Comparison of ENCODE assay signal across 23 cellular contexts in genomic region chr2:16223071-16223470, GRCh38.
"Had no signal": no experiment of that assay in that cellular context is flagged by ENCODE, and none has a peak within 500 bp of the region (broad histone marks: within the 10 kb centered on the region; RNA-seq: fewer than 3 reads in every experiment).

No MANE protein-coding gene starts in this region.

- H3K27ac ChIP-seq: body of pancreas, coronary artery, gastrocnemius medialis, right atrium auricular region, thyroid gland, uterus had no signal

- H3K27me3 ChIP-seq: body of pancreas, gastrocnemius medialis, right atrium auricular region, thyroid gland, uterus had no signal

- H3K4me3 Mint-ChIP-seq: activated B cell treated with CpG ODN at 0.5 μM for 24 hours; activated CD4-positive, alpha-beta memory T cell treated with anti-CD3 and anti-CD28 coated beads, Interleukin-2, amount 10 ng/mL, durations not matched to agents 7 days and 5 days; activated CD8-positive, alpha-beta memory T cell treated with anti-CD3 and anti-CD28 coated beads, Interleukin-2, amount 10 ng/mL, durations not matched to agents 7 days and 5 days; activated naive CD8-positive, alpha-beta T cell treated with anti-CD3 and anti-CD28 coated beads, Interleukin-2, amount 10 ng/mL, durations not matched to agents 7 days and 5 days; memory B cell; naive thymus-derived CD8-positive, alpha-beta T cell; T-helper 2 cell treated with Interferon-gamma antibody and Interleukin-4, amounts not matched to agents 5 μg/mL and 100 μg/mL, for 36 hours had no signal

- H3K4me1 Mint-ChIP-seq: activated B cell treated with CpG ODN at 0.5 μM for 24 hours; activated CD4-positive, alpha-beta memory T cell treated with anti-CD3 and anti-CD28 coated beads, Interleukin-2, amount 10 ng/mL, durations not matched to agents 7 days and 5 days; activated CD8-positive, alpha-beta memory T cell treated with anti-CD3 and anti-CD28 coated beads, Interleukin-2, amount 10 ng/mL, durations not matched to agents 7 days and 5 days; activated naive CD8-positive, alpha-beta T cell treated with anti-CD3 and anti-CD28 coated beads, Interleukin-2, amount 10 ng/mL, durations not matched to agents 7 days and 5 days; memory B cell; naive thymus-derived CD8-positive, alpha-beta T cell had no signal

- H3K9me3 Mint-ChIP-seq: activated B cell treated with CpG ODN at 0.5 μM for 24 hours; activated naive CD8-positive, alpha-beta T cell treated with anti-CD3 and anti-CD28 coated beads, Interleukin-2, amount 10 ng/mL, durations not matched to agents 7 days and 5 days; activated T-helper 2 cell treated with anti-CD3 and anti-CD28 coated beads, Interferon-gamma antibody, Interleukin-2, Interleukin-4, amounts not matched to agents 10 μg/mL and 5 μg/mL and 100 μg/mL, durations not matched to agents 14 hours and 24 hours and 36 hours; naive thymus-derived CD8-positive, alpha-beta T cell; T-helper 2 cell treated with Interferon-gamma antibody and Interleukin-4, amounts not matched to agents 5 μg/mL and 100 μg/mL, for 36 hours had no signal

- H3K27me3 Mint-ChIP-seq: activated CD4-positive, alpha-beta memory T cell treated with anti-CD3 and anti-CD28 coated beads, Interleukin-2, amount 10 ng/mL, durations not matched to agents 7 days and 5 days; activated CD8-positive, alpha-beta memory T cell treated with anti-CD3 and anti-CD28 coated beads, Interleukin-2, amount 10 ng/mL, durations not matched to agents 7 days and 5 days; activated naive CD8-positive, alpha-beta T cell treated with anti-CD3 and anti-CD28 coated beads, Interleukin-2, amount 10 ng/mL, durations not matched to agents 7 days and 5 days had no signal

- H3K36me3 Mint-ChIP-seq: activated CD8-positive, alpha-beta memory T cell treated with anti-CD3 and anti-CD28 coated beads, Interleukin-2, amount 10 ng/mL, durations not matched to agents 7 days and 5 days; activated naive CD8-positive, alpha-beta T cell treated with anti-CD3 and anti-CD28 coated beads, Interleukin-2, amount 10 ng/mL, durations not matched to agents 7 days and 5 days; memory B cell; naive thymus-derived CD8-positive, alpha-beta T cell had no signal

- H3K27ac Mint-ChIP-seq: activated B cell treated with CpG ODN at 0.5 μM for 24 hours; activated CD4-positive, alpha-beta memory T cell treated with anti-CD3 and anti-CD28 coated beads, Interleukin-2, amount 10 ng/mL, durations not matched to agents 7 days and 5 days; activated CD8-positive, alpha-beta memory T cell treated with anti-CD3 and anti-CD28 coated beads, Interleukin-2, amount 10 ng/mL, durations not matched to agents 7 days and 5 days; activated naive CD8-positive, alpha-beta T cell treated with anti-CD3 and anti-CD28 coated beads, Interleukin-2, amount 10 ng/mL, durations not matched to agents 7 days and 5 days; activated T-helper 2 cell treated with anti-CD3 and anti-CD28 coated beads, Interferon-gamma antibody, Interleukin-2, Interleukin-4, amounts not matched to agents 10 μg/mL and 5 μg/mL and 100 μg/mL, durations not matched to agents 14 hours and 24 hours and 36 hours; memory B cell; naive thymus-derived CD8-positive, alpha-beta T cell; T-helper 2 cell treated with Interferon-gamma antibody and Interleukin-4, amounts not matched to agents 5 μg/mL and 100 μg/mL, for 36 hours had no signal

- ATAC-seq: activated CD8-positive, alpha-beta memory T cell treated with anti-CD3 and anti-CD28 coated beads, Interleukin-2, amount 10 ng/mL, durations not matched to agents 7 days and 5 days; body of pancreas; esophagus mucosa; gastrocnemius medialis; naive thymus-derived CD8-positive, alpha-beta T cell had no signal

- H3K9me3 ChIP-seq: body of pancreas, gastrocnemius medialis, right atrium auricular region, thyroid gland, uterus had no signal

- H3K36me3 ChIP-seq: gastrocnemius medialis, right atrium auricular region, thyroid gland, uterus had no signal

- H3K4me1 ChIP-seq: body of pancreas, gastrocnemius medialis, right atrium auricular region, uterus had no signal

- DNase-seq: activated B cell treated with CpG ODN at 0.5 μM for 24 hours; activated CD4-positive, alpha-beta memory T cell treated with anti-CD3 and anti-CD28 coated beads, Interleukin-2, amount 10 ng/mL, durations not matched to agents 7 days and 5 days; activated CD4-positive, alpha-beta T cell treated with anti-CD3 and anti-CD28 coated beads for 48 hours; activated CD8-positive, alpha-beta memory T cell treated with anti-CD3 and anti-CD28 coated beads, Interleukin-2, amount 10 ng/mL, durations not matched to agents 7 days and 5 days; activated naive CD4-positive, alpha-beta T cell treated with Interleukin-2 at 50 U/mL for 16 hours; activated naive CD8-positive, alpha-beta T cell treated with anti-CD3 and anti-CD28 coated beads, Interleukin-2, amount 10 ng/mL, durations not matched to agents 7 days and 5 days; activated T-cell treated with anti-CD3 and anti-CD28 coated beads, Interleukin-2, amount 50 U/mL, for 1 hour; amygdala; body of pancreas; central memory CD4-positive, alpha-beta T cell; effector CD4-positive, alpha-beta T cell; gastrocnemius medialis; naive thymus-derived CD8-positive, alpha-beta T cell; stimulated activated CD4-positive, alpha-beta T cell treated with anti-CD3 and anti-CD28 coated beads, Interleukin-2, amount 100 ng/mL, for 24 hours; stimulated activated naive CD4-positive, alpha-beta T cell treated with Interleukin-2 at 50 U/mL for 16 hours; thyroid gland; uterus had no signal

- H3K4me3 ChIP-seq: body of pancreas, coronary artery, gastrocnemius medialis, right atrium auricular region, thyroid gland, uterus had no signal
